In the genomic region with DNA sequence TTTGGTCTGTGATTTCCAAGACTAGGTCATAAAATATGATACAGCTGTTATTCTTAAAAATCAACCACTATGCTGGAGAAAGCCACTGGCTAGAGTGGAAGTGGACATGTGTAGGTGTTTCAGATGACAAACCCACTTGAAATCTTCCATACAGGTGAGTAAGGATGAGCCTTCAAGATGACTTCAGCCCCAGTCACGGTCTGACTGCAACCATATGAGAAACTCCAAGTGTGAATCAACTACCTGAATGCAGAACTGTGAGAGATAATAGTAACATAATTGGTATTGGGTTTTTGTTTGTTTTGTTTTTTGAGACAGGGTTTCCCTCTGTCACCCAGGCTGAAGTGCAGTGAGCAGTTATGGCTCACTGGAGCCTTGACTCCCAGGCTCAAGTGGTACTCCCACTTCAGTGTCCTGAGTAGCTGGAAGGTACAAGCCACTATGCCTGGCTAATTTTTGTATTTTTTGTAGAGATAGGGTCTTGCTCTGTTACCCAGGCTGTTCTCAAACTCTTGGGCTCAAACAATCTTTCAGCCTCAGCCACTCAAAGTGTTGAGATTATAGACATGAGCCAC, we compare ENCODE assay signal across 27 cellular contexts.
"Had no signal": no experiment of that assay in that cellular context is flagged by ENCODE, and none has a peak within 500 bp of the region (broad histone marks: within the 10 kb centered on the region; RNA-seq: fewer than 3 reads in every experiment).

No MANE protein-coding gene starts in this region.

- H3K36me3 ChIP-seq: adrenal gland, colonic mucosa, Peyer's patch had no signal

- H3K9me3 Mint-ChIP-seq: activated CD4-positive, alpha-beta memory T cell treated with anti-CD3 and anti-CD28 coated beads, Interleukin-2, amount 10 ng/mL, durations not matched to agents 7 days and 5 days; activated naive CD4-positive, alpha-beta T cell treated with anti-CD3 and anti-CD28 coated beads, Interleukin-2, amount 10 ng/mL, durations not matched to agents 7 days and 5 days had no signal

- H3K27ac Mint-ChIP-seq: activated CD4-positive, alpha-beta memory T cell treated with anti-CD3 and anti-CD28 coated beads, Interleukin-2, amount 10 ng/mL, durations not matched to agents 7 days and 5 days; activated naive CD4-positive, alpha-beta T cell treated with anti-CD3 and anti-CD28 coated beads, Interleukin-2, amount 10 ng/mL, durations not matched to agents 7 days and 5 days; activated naive CD8-positive, alpha-beta T cell treated with anti-CD3 and anti-CD28 coated beads, Interleukin-2, amount 10 ng/mL, durations not matched to agents 7 days and 5 days; activated T-helper 2 cell treated with anti-CD3 and anti-CD28 coated beads, Interferon-gamma antibody, Interleukin-2, Interleukin-4, amounts not matched to agents 10 μg/mL and 5 μg/mL and 100 μg/mL, durations not matched to agents 14 hours and 24 hours and 36 hours; T-helper 17 cell had no signal

- ATAC-seq: T-helper 17 cell had no signal

- H3K4me3 Mint-ChIP-seq: activated CD4-positive, alpha-beta memory T cell treated with anti-CD3 and anti-CD28 coated beads, Interleukin-2, amount 10 ng/mL, durations not matched to agents 7 days and 5 days; activated naive CD4-positive, alpha-beta T cell treated with anti-CD3 and anti-CD28 coated beads, Interleukin-2, amount 10 ng/mL, durations not matched to agents 7 days and 5 days; activated naive CD8-positive, alpha-beta T cell treated with anti-CD3 and anti-CD28 coated beads, Interleukin-2, amount 10 ng/mL, durations not matched to agents 7 days and 5 days; T-helper 17 cell had no signal

- H3K4me1 Mint-ChIP-seq: activated CD4-positive, alpha-beta memory T cell treated with anti-CD3 and anti-CD28 coated beads, Interleukin-2, amount 10 ng/mL, durations not matched to agents 7 days and 5 days; activated naive CD4-positive, alpha-beta T cell treated with anti-CD3 and anti-CD28 coated beads, Interleukin-2, amount 10 ng/mL, durations not matched to agents 7 days and 5 days; activated naive CD8-positive, alpha-beta T cell treated with anti-CD3 and anti-CD28 coated beads, Interleukin-2, amount 10 ng/mL, durations not matched to agents 7 days and 5 days; T-helper 17 cell had no signal

- H3K27me3 Mint-ChIP-seq: activated CD4-positive, alpha-beta memory T cell treated with anti-CD3 and anti-CD28 coated beads, Interleukin-2, amount 10 ng/mL, durations not matched to agents 7 days and 5 days; activated naive CD4-positive, alpha-beta T cell treated with anti-CD3 and anti-CD28 coated beads, Interleukin-2, amount 10 ng/mL, durations not matched to agents 7 days and 5 days; activated naive CD8-positive, alpha-beta T cell treated with anti-CD3 and anti-CD28 coated beads, Interleukin-2, amount 10 ng/mL, durations not matched to agents 7 days and 5 days; T-helper 17 cell had no signal

- DNase-seq: activated CD4-positive, alpha-beta memory T cell treated with anti-CD3 and anti-CD28 coated beads, Interleukin-2, amount 10 ng/mL, durations not matched to agents 7 days and 5 days; activated CD4-positive, alpha-beta T cell treated with anti-CD3 and anti-CD28 coated beads, Interleukin-2, amount 50 U/mL, for 1 hour; activated CD4-positive, CD25-positive, alpha-beta regulatory T cell; activated gamma-delta T cell treated with Interleukin-2 at 50 U/mL for 16 hours; activated naive CD4-positive, alpha-beta T cell treated with anti-CD3 and anti-CD28 coated beads, Interleukin-2, amount 10 ng/mL, durations not matched to agents 7 days and 5 days; activated naive CD8-positive, alpha-beta T cell treated with anti-CD3 and anti-CD28 coated beads, Interleukin-2, amount 10 ng/mL, durations not matched to agents 7 days and 5 days; activated T-cell treated with anti-CD3 and anti-CD28 coated beads for 4 hours; activated T-cell treated with anti-CD3 and anti-CD28 coated beads, Interleukin-2, amount 50 U/mL, for 48 hours; adrenal gland; anterior cingulate cortex; caudate nucleus; colonic mucosa; NCI-H1092 treated with DMSO at 0.1 percent for 48 hours; NCI-H1417 treated with DMSO at 0.1 percent for 48 hours; NCI-H1694; NCI-H2029; NCI-H2107; NCI-H510A treated with DMSO at 0.1 percent for 48 hours; NCI-H69; NK-92 treated with Interleukin-12 subunit alpha and Interleukin-12 subunit beta, amount 100 ng/mL, for 24 hours; OCI-M1; Peyer's patch; SIG-M5; T-helper 17 cell; T1000 had no signal

- H3K27me3 ChIP-seq: adrenal gland, colonic mucosa, Peyer's patch had no signal

- H3K4me3 ChIP-seq: adrenal gland, colonic mucosa, Peyer's patch had no signal

- H3K9me3 ChIP-seq: adrenal gland, colonic mucosa, Peyer's patch had no signal

- H3K27ac ChIP-seq: adrenal gland, colonic mucosa, Peyer's patch, VCaP had no signal

- H3K36me3 Mint-ChIP-seq: activated naive CD4-positive, alpha-beta T cell treated with anti-CD3 and anti-CD28 coated beads, Interleukin-2, amount 10 ng/mL, durations not matched to agents 7 days and 5 days; activated naive CD8-positive, alpha-beta T cell treated with anti-CD3 and anti-CD28 coated beads, Interleukin-2, amount 10 ng/mL, durations not matched to agents 7 days and 5 days had no signal

- H3K4me1 ChIP-seq: adrenal gland, colonic mucosa, Peyer's patch had no signal
